ENCODE assay signal across 18 cellular contexts in the genomic region with DNA sequence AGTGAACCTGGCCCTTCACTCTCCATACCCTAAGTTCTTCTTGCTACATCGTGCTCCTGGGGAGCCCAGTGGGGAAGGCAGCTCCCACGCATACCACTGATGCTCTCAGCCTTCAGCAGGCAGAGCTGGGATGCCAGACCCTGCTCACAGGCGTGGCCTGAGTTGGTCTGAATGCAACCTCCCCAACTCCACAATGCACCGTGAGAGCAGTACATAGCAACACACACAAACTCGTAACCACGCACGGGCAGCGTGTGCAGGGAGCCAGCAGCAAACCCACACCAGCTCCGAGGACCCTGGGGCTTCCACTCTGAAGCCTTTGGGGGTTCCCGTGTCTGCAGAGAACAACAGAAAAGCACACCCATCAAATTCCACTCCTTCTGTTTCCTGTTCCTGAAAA. TPM values are rescaled to one million over a fixed set of nuclear protein-coding genes. Genes with fewer than 3 reads are reported as not detected.
"Had no signal": no experiment of that assay in that cellular context is flagged by ENCODE, and none has a peak within 500 bp of the region (broad histone marks: within the 10 kb centered on the region; RNA-seq: fewer than 3 reads in every experiment).

No MANE protein-coding gene starts in this region.

- H3K9me3 ChIP-seq: ascending aorta, breast epithelium, ovary, upper lobe of left lung had no signal

- H3K27ac ChIP-seq: ascending aorta, breast epithelium, ovary, upper lobe of left lung had no signal

- H3K36me3 Mint-ChIP-seq: activated naive CD8-positive, alpha-beta T cell treated with anti-CD3 and anti-CD28 coated beads, Interleukin-2, amount 10 ng/mL, durations not matched to agents 7 days and 5 days had no signal

- H3K27me3 ChIP-seq: ascending aorta, breast epithelium, ovary, upper lobe of left lung had no signal

- H3K4me1 ChIP-seq: ascending aorta, breast epithelium, upper lobe of left lung had no signal

- H3K27ac Mint-ChIP-seq: activated B cell treated with CpG ODN at 0.5 μM for 24 hours; activated CD4-positive, alpha-beta T cell treated with anti-CD3 and anti-CD28 coated beads, Interleukin-2, amount 10 ng/mL, durations not matched to agents 24 days and 14 days; activated naive CD8-positive, alpha-beta T cell treated with anti-CD3 and anti-CD28 coated beads, Interleukin-2, amount 10 ng/mL, durations not matched to agents 7 days and 5 days had no signal

- H3K4me1 Mint-ChIP-seq: activated B cell treated with CpG ODN at 0.5 μM for 24 hours; activated CD4-positive, alpha-beta T cell treated with anti-CD3 and anti-CD28 coated beads, Interleukin-2, amount 10 ng/mL, durations not matched to agents 24 days and 14 days; activated naive CD8-positive, alpha-beta T cell treated with anti-CD3 and anti-CD28 coated beads, Interleukin-2, amount 10 ng/mL, durations not matched to agents 7 days and 5 days; neural crest cell; stimulated activated naive CD8-positive, alpha-beta T cell treated with anti-CD3 and anti-CD28 coated beads, Interleukin-15, amount 100 ng/mL, for 72 hours had no signal

- H3K27me3 Mint-ChIP-seq: activated CD4-positive, alpha-beta T cell treated with anti-CD3 and anti-CD28 coated beads, Interleukin-2, amount 10 ng/mL, durations not matched to agents 24 days and 14 days had no signal

- H3K4me3 ChIP-seq: ascending aorta, breast epithelium, lung, ovary, upper lobe of left lung had no signal

- H3K4me3 Mint-ChIP-seq: activated B cell treated with CpG ODN at 0.5 μM for 24 hours; activated CD4-positive, alpha-beta T cell treated with anti-CD3 and anti-CD28 coated beads, Interleukin-2, amount 10 ng/mL, durations not matched to agents 24 days and 14 days; activated naive CD8-positive, alpha-beta T cell treated with anti-CD3 and anti-CD28 coated beads, Interleukin-2, amount 10 ng/mL, durations not matched to agents 7 days and 5 days; neural crest cell; stimulated activated naive CD8-positive, alpha-beta T cell treated with anti-CD3 and anti-CD28 coated beads, Interleukin-15, amount 100 ng/mL, for 72 hours had no signal

- ATAC-seq: esophagus mucosa; stimulated activated naive CD8-positive, alpha-beta T cell treated with anti-CD3 and anti-CD28 coated beads, Interleukin-15, amount 100 ng/mL, for 72 hours had no signal

- H3K36me3 ChIP-seq: ascending aorta, breast epithelium, ovary had no signal

- H3K9me3 Mint-ChIP-seq: activated B cell treated with CpG ODN at 0.5 μM for 24 hours; activated CD4-positive, alpha-beta T cell treated with anti-CD3 and anti-CD28 coated beads, Interleukin-2, amount 10 ng/mL, durations not matched to agents 24 days and 14 days; activated naive CD8-positive, alpha-beta T cell treated with anti-CD3 and anti-CD28 coated beads, Interleukin-2, amount 10 ng/mL, durations not matched to agents 7 days and 5 days; neural crest cell; stimulated activated naive CD8-positive, alpha-beta T cell treated with anti-CD3 and anti-CD28 coated beads, Interleukin-15, amount 100 ng/mL, for 72 hours had no signal

- DNase-seq: activated B cell treated with CpG ODN at 0.5 μM for 24 hours; activated CD4-positive, alpha-beta T cell treated with anti-CD3 and anti-CD28 coated beads, Interleukin-2, amount 10 ng/mL, durations not matched to agents 24 days and 14 days; activated naive CD4-positive, alpha-beta T cell; activated naive CD8-positive, alpha-beta T cell treated with anti-CD3 and anti-CD28 coated beads, Interleukin-2, amount 10 ng/mL, durations not matched to agents 7 days and 5 days; activated T-cell treated with anti-CD3 and anti-CD28 coated beads for 4 hours; hypothalamus; midbrain; ovary; stimulated activated CD4-positive, alpha-beta T cell treated with anti-CD3 and anti-CD28 coated beads, Interleukin-1b, Interleukin-23, amount 100 ng/mL, for 48 hours; stimulated activated naive CD8-positive, alpha-beta T cell treated with anti-CD3 and anti-CD28 coated beads, Interleukin-15, amount 100 ng/mL, for 72 hours; T-helper 2 cell had no signal

RNA-seq across cellular contexts. Expression of gene ANO2, which starts 37.2 kb away (rescaled TPM):
- total RNA-seq: activated B cell treated with CpG ODN at 0.5 μM for 24 hours; activated CD4-positive, alpha-beta T cell treated with anti-CD3 and anti-CD28 coated beads, Interleukin-2, amount 10 ng/mL, durations not matched to agents 24 days and 14 days; activated CD8-positive, alpha-beta memory T cell treated with anti-CD3 and anti-CD28 coated beads for 36 hours; activated naive CD8-positive, alpha-beta T cell treated with anti-CD3 and anti-CD28 coated beads, Interleukin-2, amount 10 ng/mL, durations not matched to agents 7 days and 5 days had no signal
